Comparison of ENCODE assay signal across 1 cellular context in genomic region chr20:33719277-33719988, GRCh38.
TF ChIP-seq lines count a peak whose summit lies in the region.

No MANE protein-coding gene starts in this region.

TF ChIP-seq in endothelial cell of umbilical vein, 7 proteins besides CTCF, POLR2A, EP300 and RAD21:
- TF ChIP-seq FOS (IDR thresholded peaks at IDR 0.05; ENCODE audit: borderline replicate concordance, insufficient read depth, low read length) (no peak), MAX (IDR thresholded peaks at IDR 0.05; ENCODE audit: insufficient read depth, insufficient read length) (no peak), POLR2AphosphoS5 (IDR thresholded peaks at IDR 0.05; ENCODE audit: insufficient read depth, low read depth, low read length) (no peak), EZH2 (IDR thresholded peaks at IDR 0.05; ENCODE audit: borderline replicate concordance, low read depth, low read length, severe bottlenecking) (no peak), GATA2 (IDR thresholded peaks at IDR 0.05; ENCODE audit: insufficient read depth, insufficient read length, low read depth, low read length) (no peak), MYC (IDR thresholded peaks at IDR 0.05; ENCODE audit: low read depth, low read length) (no peak), JUN (IDR thresholded peaks at IDR 0.05; ENCODE audit: borderline replicate concordance, insufficient read depth, insufficient read length, low read depth) (no peak)
